In the genomic region with DNA sequence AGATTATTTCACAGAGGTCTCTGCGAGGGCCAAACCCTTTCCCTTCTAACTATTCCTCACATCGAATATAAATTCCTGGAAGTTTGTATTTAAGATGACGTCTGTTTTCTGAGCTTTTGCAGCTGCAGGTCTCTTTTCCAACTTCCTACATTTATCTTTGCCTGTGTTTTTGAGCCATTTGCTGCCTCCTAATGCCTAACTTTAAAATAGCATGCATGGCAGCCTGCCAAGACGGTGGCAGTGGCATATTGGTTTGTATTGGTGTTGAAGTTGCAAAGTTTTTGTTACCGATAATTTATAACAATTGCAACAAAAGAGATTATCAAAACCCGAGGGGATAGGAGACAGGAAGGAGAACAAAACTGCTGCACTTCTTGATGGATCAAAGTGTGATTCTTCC, we compare ENCODE assay signal across 8 cellular contexts.
DNase-seq lines count a peak whose midpoint lies in the region; ATAC-seq, FAIRE-seq and TF ChIP-seq lines count a peak whose summit lies in the region.

No MANE protein-coding gene starts in this region.

- no peak overlapping the region for H2BK5ac ChIP-seq in H1 (ENCODE audit: low read depth, low read length)

- WGBS in H1 (ENCODE audit: extremely low coverage in 1 of 2, insufficient coverage in 1 of 2, insufficient read length in 1 of 2, insufficient replicate concordance in 2 of 2, low coverage in 1 of 2, low lambda C conversion rate in 2 of 2, missing lambda C conversion rate in 1 of 2), 2 experiments, result 46% methylated on average over 6 of the region's 6 CpGs; no CpG with 5 or more reads in 1 of the 2 experiments
- WGBS in transverse colon (ENCODE audit: low coverage in 1 of 2), 2 donors, result 7 to 8% methylated on average over 5 to 6 of the region's 6 CpGs

- no peak overlapping the region for H2BK20ac ChIP-seq in H1 (ENCODE audit: low read length)

- H4K5ac ChIP-seq in H1 (ENCODE audit: insufficient read length, low read depth, low read length), result no peak overlapping the region

- no peak overlapping the region for H3K4ac ChIP-seq in H1 (replicated peaks; ENCODE audit: insufficient read length, low read depth, low read length)

- no peak overlapping the region for H2AK5ac ChIP-seq in H1 (ENCODE audit: low read depth, low read length)

- H4K20me1 ChIP-seq in H1 (replicated peaks in 1 of 2; ENCODE audit: control insufficient read depth in 1 of 2, insufficient read depth in 2 of 2, low read length in 2 of 2), result no peaks in the 10 kb centered on the region

- no peak overlapping the region for H3K23ac ChIP-seq in H1 (ENCODE audit: insufficient read length)

- TF ChIP-seq RAD21 in H1 (IDR thresholded peaks at IDR 0.05 in 1 of 2, conservative IDR thresholded peaks at IDR 0.05 in 1 of 2; ENCODE audit: low read depth in 2 of 2, low read length in 2 of 2), result peak; percentile 74 to 77

- no peaks in the 10 kb centered on the region for H3K27me3 ChIP-seq in H1 (replicated peaks in 1 of 4; ENCODE audit: control insufficient read depth in 3 of 4, extremely low read depth in 1 of 4, insufficient read depth in 3 of 4, low read length in 3 of 4)
- H3K27me3 ChIP-seq in transverse colon, result no peaks in the 10 kb centered on the region

- H3K9ac ChIP-seq in H1 (replicated peaks in 1 of 4; ENCODE audit: extremely low read depth in 1 of 4, low read depth in 3 of 4, low read length in 3 of 4), result no peak overlapping the region

- no peaks in the 10 kb centered on the region for H3K79me2 ChIP-seq in H1 (ENCODE audit: control insufficient read depth in 1 of 2, insufficient read depth in 2 of 2, low read length in 2 of 2)

- TF ChIP-seq POLR2A in NB4 (IDR thresholded peaks at IDR 0.05; ENCODE audit: extremely low read depth, insufficient read length) (no peak), H1 (IDR thresholded peaks at IDR 0.05; ENCODE audit: control extremely low read depth in 1 of 2, low read depth in 2 of 2, low read length in 2 of 2) (no peak), transverse colon (IDR thresholded peaks at IDR 0.05) (no peak)

- no peaks in the 10 kb centered on the region; a peak in 1 of 7 replicates for H3K4me1 ChIP-seq in H1 (replicated peaks in 1 of 4; ENCODE audit: control insufficient read depth in 3 of 4, insufficient read depth in 4 of 4, low read length in 3 of 4)
- no peaks in the 10 kb centered on the region for H3K4me1 ChIP-seq in mucosa of descending colon (ENCODE audit: low read depth)
- no peaks in the 10 kb centered on the region for H3K4me1 ChIP-seq in transverse colon

- no peaks in the 10 kb centered on the region for H3K36me3 ChIP-seq in H1 (ENCODE audit: control insufficient read depth in 2 of 4, insufficient read depth in 4 of 4, low read length in 3 of 4)
- no peaks in the 10 kb centered on the region for H3K36me3 ChIP-seq in mucosa of descending colon (ENCODE audit: low read depth)
- H3K36me3 ChIP-seq in transverse colon, result no peaks in the 10 kb centered on the region

- no peak overlapping the region for H2BK15ac ChIP-seq in H1 (ENCODE audit: low read length)

- H3K79me1 ChIP-seq in H1 (ENCODE audit: low read depth, low read length), result no peaks in the 10 kb centered on the region

- no peak overlapping the region for H2BK12ac ChIP-seq in H1 (ENCODE audit: low read depth, low read length)

- TF ChIP-seq CTCF in NB4 (IDR thresholded peaks at IDR 0.05; ENCODE audit: low read depth, low read length) (peak; percentile 48), H1 (IDR thresholded peaks at IDR 0.05; ENCODE audit: control extremely low read depth in 1 of 3, insufficient read depth in 1 of 3, low read depth in 1 of 3, low read length in 3 of 3) (peak in 2 of 3 experiments; percentile 57 to 65; a peak in 3 of 4 replicates), mucosa of descending colon (IDR thresholded peaks at IDR 0.05) (no peak), transverse colon (IDR thresholded peaks at IDR 0.05) (peak; percentile 34 to 46 (median 43))

- peak; percentile 11 for FAIRE-seq in GM19239 (lab: Jason Lieb, UNC)
- peak; percentile 94 for FAIRE-seq in H1 (lab: Jason Lieb, UNC)

- H3K4me2 ChIP-seq in H1 (ENCODE audit: insufficient read depth in 1 of 2, low read depth in 2 of 2, low read length in 2 of 2), result no peak overlapping the region

- no peak overlapping the region for H2AFZ ChIP-seq in H1 (ENCODE audit: low read length)

- ATAC-seq in mucosa of descending colon, result no peak

- no peak overlapping the region for H3K18ac ChIP-seq in H1 (ENCODE audit: extremely low read depth, low read length)

- H4K91ac ChIP-seq in H1 (replicated peaks; ENCODE audit: insufficient read length, low read length), result no peak overlapping the region

- H4K8ac ChIP-seq in H1 (ENCODE audit: extremely low read depth, insufficient read depth, low read length), result no peak overlapping the region

- H3K23me2 ChIP-seq in H1 (ENCODE audit: low read depth, low read length), result no peaks in the 10 kb centered on the region

- DNase-seq in AG20443 (ENCODE audit: low spot score), result peak; percentile 29
- no peak for DNase-seq in GM19239 (ENCODE audit: insufficient read length, low spot score)
- peak; percentile 49 for DNase-seq in NB4 (ENCODE audit: low read depth)
- peak; percentile 25 for DNase-seq in SKM-1 (lab: John Stamatoyannopoulos, UW; ENCODE audit: unreplicated experiment)
- no peak for DNase-seq in H1 (ENCODE audit: low read depth in 1 of 2, low spot score in 2 of 2)
- DNase-seq in mucosa of descending colon, result peak in 2 of 3 donors; percentile 44 to 76
- DNase-seq in transverse colon, result peak; percentile 43
- no peak for DNase-seq in hepatic stellate cell (ENCODE audit: low spot score)

- no peaks in the 10 kb centered on the region for H3K9me3 ChIP-seq in H1 (ENCODE audit: insufficient read depth in 2 of 2, low read depth in 1 of 2, low read length in 1 of 2)
- H3K9me3 ChIP-seq in mucosa of descending colon, result no peaks in the 10 kb centered on the region
- H3K9me3 ChIP-seq in transverse colon, result no peaks in the 10 kb centered on the region

- POLR2A ChIA-PET in H1 (lab: Charles Lee; ENCODE audit: partially characterized antibody), result no interaction called here

- H3K27ac ChIP-seq in H1 (ENCODE audit: low read depth, low read length) (no peak overlapping the region), transverse colon (no peak overlapping the region)

- in situ Hi-C loops in transverse colon (cut with MboI; ENCODE audit: low pct_ligation_motif_present in 1 of 4, low pct_unique_long_range_greater_than_20kb in 1 of 4, low sequenced_read_pairs in 3 of 4), result no loop called here

- intact Hi-C loops in mucosa of descending colon (cut with DNase I, micrococcal nuclease) (no loop called here), transverse colon (cut with DNase I; ENCODE audit: low total_unique reads) (no loop called here)

- CTCF ChIA-PET in H1 (lab: Charles Lee; ENCODE audit: partially characterized antibody), result interaction anchor here (0.7 to 7.2 kb wide), 12 partner anchors 8 to 482 kb away, joined by 3 to 42 read pairs (median 3); no protein-coding TSS in a partner anchor

- no peak overlapping the region for H3K14ac ChIP-seq in H1 (ENCODE audit: insufficient read length)

- no peak for TF ChIP-seq EP300 in H1 (IDR thresholded peaks at IDR 0.05; ENCODE audit: borderline replicate concordance in 1 of 2, low read depth in 2 of 2, low read length in 2 of 2)
- TF ChIP-seq EP300 in transverse colon (IDR thresholded peaks at IDR 0.05; ENCODE audit: low read depth), result no peak

- no peak overlapping the region for H3K56ac ChIP-seq in H1 (replicated peaks; ENCODE audit: insufficient read length, low read depth, low read length)

- H3K4me3 ChIP-seq in NB4 (ENCODE audit: low read depth, low read length), result no peak overlapping the region
- no peak overlapping the region for H3K4me3 ChIP-seq in H1 (ENCODE audit: extremely low read depth in 1 of 4, insufficient read depth in 2 of 4, low read depth in 3 of 4, low read length in 4 of 4)
- H3K4me3 ChIP-seq in mucosa of descending colon, result no peak overlapping the region
- no peak overlapping the region for H3K4me3 ChIP-seq in transverse colon

- no peak overlapping the region for H2BK120ac ChIP-seq in H1 (replicated peaks; ENCODE audit: low read depth, low read length)

TF ChIP-seq in H1, 55 proteins besides CTCF, POLR2A, EP300 and RAD21:
- TF ChIP-seq YY1 (IDR thresholded peaks at IDR 0.05; ENCODE audit: low read depth, low read length), result 0 out of 2 replicates have a peak, but pooled peaks have one; percentile 19
- no peak for TF ChIP-seq KDM5A (IDR thresholded peaks at IDR 0.05; ENCODE audit: low read length)

Comparison
In these comparisons a context has a peak if more than half of its experiments do, and no peak if none do; other contexts are left out.
1. DNase-seq: peak in AG20443 (single experiment), NB4 (single experiment), SKM-1 (single experiment), mucosa of descending colon (2 of 3) and transverse colon (single experiment); none in GM19239 (single experiment), H1 (0 of 2) and hepatic stellate cell (single experiment).